Comparison of ENCODE assay signal across 16 cellular contexts in genomic region chr1:15749399-15750291, GRCh38. TPM values are rescaled to one million over a fixed set of nuclear protein-coding genes. Genes with fewer than 3 reads are reported as not detected.
DNase-seq lines count a peak whose midpoint lies in the region; ATAC-seq, FAIRE-seq and TF ChIP-seq lines count a peak whose summit lies in the region.
"Had no signal": no experiment of that assay in that cellular context is flagged by ENCODE, and none has a peak within 500 bp of the region (broad histone marks: within the 10 kb centered on the region; RNA-seq: fewer than 3 reads in every experiment).

No MANE protein-coding gene starts in this region.

- no peak overlapping the region for H3K4me3 Mint-ChIP-seq in HFFc6
- H3K4me3 Mint-ChIP-seq: CD14-positive monocyte; stimulated activated naive CD8-positive, alpha-beta T cell treated with anti-CD3 and anti-CD28 coated beads, Interleukin-15, Interleukin-2, amounts not matched to agents 100 ng/mL and 50 ng/mL, for 24 hours had no signal

- H3K79me2 ChIP-seq in K562 (ENCODE audit: control insufficient read depth, insufficient read depth, low read length) = no peaks in the 10 kb centered on the region
- H3K79me2 ChIP-seq: parathyroid adenoma had no signal

- H3K9me3 ChIP-seq in K562 (replicated peaks; ENCODE audit: control insufficient read depth, insufficient read depth, low read depth, low read length) (no peaks in the 10 kb centered on the region), kidney (ENCODE audit: control insufficient read depth in 1 of 2, low read length in 2 of 2) (no peaks in the 10 kb centered on the region), skeletal muscle satellite cell (replicated peaks; ENCODE audit: low read length) (no peaks in the 10 kb centered on the region)

- DNase-seq in HFFc6 (no peak), K562 (ENCODE audit: extremely low read depth in 1 of 4, low spot score in 3 of 4) (no peak), kidney (peak; percentile 89), nucleus accumbens (lab: John Stamatoyannopoulos, UW) (no peak)
- DNase-seq: activated T-cell treated with anti-CD3 and anti-CD28 coated beads for 4 hours; effector CD4-positive, alpha-beta T cell; glutamatergic neuron; NCI-H1694 treated with DMSO at 0.1 percent for 48 hours; NCI-H748 treated with DMSO at 0.1 percent for 48 hours had no signal

- H3K9me1 ChIP-seq in K562 (ENCODE audit: control insufficient read depth, insufficient read depth, low read length) = no peaks in the 10 kb centered on the region

- H3K27ac Mint-ChIP-seq in HFFc6 = peak overlapping the region; percentile 40
- H3K27ac Mint-ChIP-seq: stimulated activated naive CD8-positive, alpha-beta T cell treated with anti-CD3 and anti-CD28 coated beads, Interleukin-15, Interleukin-2, amounts not matched to agents 100 ng/mL and 50 ng/mL, for 24 hours had no signal

- peaks cover 7 to 29% of the 10 kb centered on the region in 2 experiments; a peak in 3 of 5 replicates for H3K27me3 ChIP-seq in K562 (ENCODE audit: control insufficient read depth in 2 of 2, insufficient read depth in 2 of 2, low read length in 2 of 2)
- no peaks in the 10 kb centered on the region for H3K27me3 ChIP-seq in skeletal muscle satellite cell (ENCODE audit: control insufficient read depth, insufficient read depth, low read length)

- H2AFZ ChIP-seq in K562 (ENCODE audit: low read depth, low read length) = no peak overlapping the region
- H2AFZ ChIP-seq: parathyroid adenoma had no signal

- ATAC-seq in K562 (peak; percentile 14; the same call in 2 of the 3 replicates), HG02884 (IDR thresholded peaks at IDR 0.05; ENCODE audit: unreplicated experiment) (no peak), HG02678 (IDR thresholded peaks at IDR 0.05; ENCODE audit: unreplicated experiment) (no peak)
- ATAC-seq in activated CD4-positive, CD25-positive, alpha-beta regulatory T cell treated with anti-CD3 and anti-CD28 coated beads, Interleukin-2, amount 50 U/mL, for 24 hours = no peak

- FAIRE-seq in K562 (lab: Jason Lieb, UNC) = no peak
- FAIRE-seq in kidney (lab: Jason Lieb, UNC) = no peak

- no peaks in the 10 kb centered on the region for H3K9me3 Mint-ChIP-seq in HFFc6
- H3K9me3 Mint-ChIP-seq: stimulated activated naive CD8-positive, alpha-beta T cell treated with anti-CD3 and anti-CD28 coated beads, Interleukin-15, Interleukin-2, amounts not matched to agents 100 ng/mL and 50 ng/mL, for 24 hours had no signal

- intact Hi-C loops in K562 (cut with micrococcal nuclease) (no loop called here), kidney (cut with DNase I) (no loop called here)

- H3K4me3 ChIP-seq in K562 (no peak overlapping the region), kidney (ENCODE audit: low read length in 2 of 2) (no peak overlapping the region), skeletal muscle satellite cell (ENCODE audit: low read length) (peak overlapping the region; percentile 17)

- no TSS peak for BruUV-seq in K562 (replicated peaks; lab: Mats Ljungman, UMichigan)

- peaks cover 2% of the 10 kb centered on the region for H3K27me3 Mint-ChIP-seq in HFFc6 (ENCODE audit: insufficient read depth)
- H3K27me3 Mint-ChIP-seq: stimulated activated naive CD8-positive, alpha-beta T cell treated with anti-CD3 and anti-CD28 coated beads, Interleukin-15, Interleukin-2, amounts not matched to agents 100 ng/mL and 50 ng/mL, for 24 hours had no signal

- in situ Hi-C loops in K562 (cut with MboI) = no loop called here

- H4K20me1 ChIP-seq in K562 (replicated peaks; ENCODE audit: control insufficient read depth, insufficient read depth, low read length) = 0 out of 2 replicates have a peak, but pooled peaks cover 4% of the 10 kb centered on the region

- H3K27ac ChIP-seq in K562 (ENCODE audit: extremely low read depth, low read depth, low read length) (no peak overlapping the region), kidney (ENCODE audit: low read depth in 2 of 2, low read length in 2 of 2) (no peak overlapping the region)
- H3K27ac ChIP-seq: parathyroid adenoma had no signal

- TF ChIP-seq CTCF in HFFc6 (IDR thresholded peaks at IDR 0.05) = no peak
- no peak for TF ChIP-seq CTCF in K562 (IDR thresholded peaks at IDR 0.05 in 2 of 3, conservative IDR thresholded peaks at IDR 0.05 in 1 of 3; ENCODE audit: insufficient read depth in 2 of 3, low read depth in 1 of 3, low read length in 3 of 3)
- TF ChIP-seq CTCF in kidney (IDR thresholded peaks at IDR 0.05; ENCODE audit: borderline replicate concordance, extremely low read depth, insufficient read depth) = no peak

- 8% methylated on average over 19 of the region's 19 CpGs for WGBS in K562 (ENCODE audit: insufficient coverage, low coverage, missing lambda C conversion rate)

- H3K4me1 ChIP-seq in K562 (replicated peaks in 1 of 2; ENCODE audit: control insufficient read depth in 2 of 2, insufficient read depth in 2 of 2, low read length in 2 of 2) = peaks cover 0 to 14% of the 10 kb centered on the region in 2 experiments; a peak in 2 of 5 replicates
- peaks cover 0 to 15% of the 10 kb centered on the region in 2 donors for H3K4me1 ChIP-seq in kidney (ENCODE audit: control insufficient read depth in 1 of 2, insufficient read depth in 1 of 2, low read depth in 1 of 2, low read length in 2 of 2)
- H3K4me1 ChIP-seq in skeletal muscle satellite cell (ENCODE audit: control insufficient read depth, insufficient read depth, low read length) = peaks cover 16% of the 10 kb centered on the region
- H3K4me1 ChIP-seq: parathyroid adenoma had no signal

- no peak overlapping the region for H3K4me2 ChIP-seq in K562 (ENCODE audit: insufficient read depth, low read length)
- peak overlapping the region; percentile 14 for H3K4me2 ChIP-seq in skeletal muscle satellite cell (ENCODE audit: low read length)

- H3K36me3 ChIP-seq in K562 (ENCODE audit: control insufficient read depth, insufficient read depth, low read length) (no peaks in the 10 kb centered on the region), kidney (ENCODE audit: control insufficient read depth in 1 of 2, insufficient read depth in 2 of 2, low read length in 2 of 2) (no peaks in the 10 kb centered on the region), skeletal muscle satellite cell (ENCODE audit: insufficient read depth, low read length) (no peaks in the 10 kb centered on the region)

- TF ChIP-seq POLR2A in K562 (conservative IDR thresholded peaks at IDR 0.05) = no peak

- TF ChIP-seq RAD21 in K562 (CRISPR knock-in tag; conservative IDR thresholded peaks at IDR 0.05 in 1 of 2, IDR thresholded peaks at IDR 0.05 in 1 of 2) = no peak

- TF ChIP-seq EP300 in K562 (IDR thresholded peaks at IDR 0.05; ENCODE audit: low read length) = no peak

- CTCF ChIA-PET in K562 (lab: Yijun Ruan, JAX; ENCODE audit: low intra/inter-chr PET ratio) = no interaction called here

- peaks cover 17% of the 10 kb centered on the region for H3K4me1 Mint-ChIP-seq in HFFc6 (ENCODE audit: low read depth)
- H3K4me1 Mint-ChIP-seq: CD14-positive monocyte had no signal

- POLR2A ChIA-PET in K562 (lab: Yijun Ruan, JAX) = interaction anchor here (0.6 to 1.9 kb wide), 2 partner anchors 12 to 1181 kb away, joined by 3 to 8 read pairs; no protein-coding TSS in a partner anchor

- H3K9ac ChIP-seq in K562 (ENCODE audit: insufficient read depth in 1 of 2, low read depth in 2 of 2, low read length in 2 of 2) = peak overlapping the region in 1 of 2 experiments; percentile 49; a peak in 2 of 4 replicates
- H3K9ac ChIP-seq in kidney (ENCODE audit: low read length in 2 of 2) = no peak overlapping the region
- H3K9ac ChIP-seq in skeletal muscle satellite cell (ENCODE audit: low read depth, low read length) = peak overlapping the region; percentile 16
- H3K9ac ChIP-seq: parathyroid adenoma had no signal

- H3K36me3 Mint-ChIP-seq in HFFc6 (ENCODE audit: low read depth) = no peaks in the 10 kb centered on the region
- H3K36me3 Mint-ChIP-seq: CD14-positive monocyte had no signal

RNA-seq across cellular contexts. Expression of gene TMEM82, which starts 7.3 kb away (rescaled TPM):
- not detected for total RNA-seq in HFFc6 (2021; fragmentation: NEBNext Ultra II Directional; extraction: Animal tissue kit (Norgen Biotek cat#: 25700))
- total RNA-seq in K562 (2011; cell fraction: chromatin; rRNA removed; ENCODE audit: low replicate concordance) = not detected in 2 replicates
- not detected in 2 replicates for total RNA-seq in K562 (2011; cell fraction: nucleolus; rRNA removed)
- total RNA-seq in K562 (2011; cell fraction: nucleoplasm; rRNA removed) = not detected in 2 replicates
- total RNA-seq in K562 (2014; rRNA removed) = not detected in 2 replicates
- total RNA-seq in K562 (2014; rRNA removed; fragmentation: Illumina TruSeq; extraction: Trizol) = not detected in 2 replicates
- total RNA-seq in K562 (2015; rRNA removed; fragmentation: Illumina TruSeq; extraction: Trizol) = not detected in 2 replicates
- not detected in 2 replicates for total RNA-seq in K562 (2021)
- polyA plus RNA-seq in K562 (2011; rRNA removed) = not detected in 2 replicates
- polyA plus RNA-seq in K562 (2011; cell fraction: cytosol; rRNA removed) = not detected in 2 replicates
- polyA plus RNA-seq in K562 (2011; cell fraction: nucleus; rRNA removed) = not detected in 2 replicates
- polyA plus RNA-seq in K562 (2012) = not detected in 2 replicates
- polyA plus RNA-seq in K562 (2014; fragmentation: Illumina TruSeq; extraction: Trizol) = not detected in 2 replicates
- not detected for polyA plus RNA-seq in K562 (2014; fragmentation: Nextera tagmentation; extraction: Ambion mirVana)
- not detected in 2 replicates for polyA plus RNA-seq in K562 (2014; rRNA removed)
- polyA minus RNA-seq in K562 (2011; rRNA and poly(A)+ RNA removed) = not detected in 2 replicates
- polyA minus RNA-seq in K562 (2011; cell fraction: cytosol; rRNA and poly(A)+ RNA removed) = not detected in 2 replicates
- not detected in 2 replicates for polyA minus RNA-seq in K562 (2011; cell fraction: nucleus; rRNA and poly(A)+ RNA removed)
- 2.0 TPM for total RNA-seq in kidney
- polyA plus RNA-seq in kidney (ENCODE audit: insufficient read depth, low read depth, low replicate concordance) = 25.4 TPM
- total RNA-seq in skeletal muscle satellite cell (2012; rRNA removed) = not detected in 2 replicates
- polyA plus RNA-seq: CD14-positive monocyte had no signal

RNA-seq across cellular contexts. Expression of gene FBLIM1, which starts 8.9 kb away (rescaled TPM):
- total RNA-seq in HFFc6 (2021; fragmentation: NEBNext Ultra II Directional; extraction: Animal tissue kit (Norgen Biotek cat#: 25700)) = 100 to 1,000 TPM in 4 of 6 experiments, 10 to 100 TPM in 2; 98.4 to 127 (median 110) TPM
- 0.16 TPM in 1 of 2 replicates, not detected in the other for total RNA-seq in K562 (2011; cell fraction: chromatin; rRNA removed; ENCODE audit: low replicate concordance)
- total RNA-seq in K562 (2011; cell fraction: nucleolus; rRNA removed) = 0.50 TPM in 1 of 2 replicates, not detected in the other
- total RNA-seq in K562 (2011; cell fraction: nucleoplasm; rRNA removed) = 0.31 TPM in 1 of 2 replicates, not detected in the other
- 0.04 TPM in 1 of 2 replicates, not detected in the other for total RNA-seq in K562 (2014; rRNA removed)
- total RNA-seq in K562 (2014; rRNA removed; fragmentation: Illumina TruSeq; extraction: Trizol) = not detected in 2 replicates
- not detected in 2 replicates for total RNA-seq in K562 (2015; rRNA removed; fragmentation: Illumina TruSeq; extraction: Trizol)
- 0.18 and 0.24 TPM in 2 replicates for total RNA-seq in K562 (2021)
- 0.14 and 0.43 TPM in 2 replicates for polyA plus RNA-seq in K562 (2011; rRNA removed)
- 0.09 and 0.63 TPM in 2 replicates for polyA plus RNA-seq in K562 (2011; cell fraction: cytosol; rRNA removed)
- polyA plus RNA-seq in K562 (2011; cell fraction: nucleus; rRNA removed) = 0.10 and 0.20 TPM in 2 replicates
- polyA plus RNA-seq in K562 (2012) = 0.04 and 0.48 TPM in 2 replicates
- not detected in 2 replicates for polyA plus RNA-seq in K562 (2014; fragmentation: Illumina TruSeq; extraction: Trizol)
- not detected for polyA plus RNA-seq in K562 (2014; fragmentation: Nextera tagmentation; extraction: Ambion mirVana)
- not detected in 2 replicates for polyA plus RNA-seq in K562 (2014; rRNA removed)
- polyA minus RNA-seq in K562 (2011; rRNA and poly(A)+ RNA removed) = 0.11 and 0.27 TPM in 2 replicates
- not detected in 2 replicates for polyA minus RNA-seq in K562 (2011; cell fraction: cytosol; rRNA and poly(A)+ RNA removed)
- polyA minus RNA-seq in K562 (2011; cell fraction: nucleus; rRNA and poly(A)+ RNA removed) = 0.56 TPM in 1 of 2 replicates, not detected in the other
- 89.3 TPM for total RNA-seq in kidney
- 16.6 TPM for polyA plus RNA-seq in kidney (ENCODE audit: insufficient read depth, low read depth, low replicate concordance)
- 13.1 and 13.9 TPM in 2 replicates for total RNA-seq in skeletal muscle satellite cell (2012; rRNA removed)
- polyA plus RNA-seq: CD14-positive monocyte had no signal

RNA-seq across cellular contexts. Expression of gene SLC25A34, which starts 13.6 kb away (rescaled TPM):
- total RNA-seq in HFFc6 (2021; fragmentation: NEBNext Ultra II Directional; extraction: Animal tissue kit (Norgen Biotek cat#: 25700)) = under 1 TPM; 0.26 to 0.68 (median 0.43) TPM
- total RNA-seq in K562 (2011; cell fraction: chromatin; rRNA removed; ENCODE audit: low replicate concordance) = 0.86 and 1.9 TPM in 2 replicates
- total RNA-seq in K562 (2011; cell fraction: nucleolus; rRNA removed) = 1.1 and 1.8 TPM in 2 replicates
- 1.1 and 1.6 TPM in 2 replicates for total RNA-seq in K562 (2011; cell fraction: nucleoplasm; rRNA removed)
- total RNA-seq in K562 (2014; rRNA removed) (0.41 and 0.78 TPM in 2 replicates), K562 (2014; rRNA removed; fragmentation: Illumina TruSeq; extraction: Trizol) (0.06 and 0.11 TPM in 2 replicates), K562 (2015; rRNA removed; fragmentation: Illumina TruSeq; extraction: Trizol) (0.26 and 0.43 TPM in 2 replicates), K562 (2021) (0.13 and 0.16 TPM in 2 replicates), kidney (1.5 TPM)
- polyA plus RNA-seq in K562 (2011; rRNA removed) (0.24 and 0.31 TPM in 2 replicates), K562 (2014; fragmentation: Illumina TruSeq; extraction: Trizol) (0.16 and 0.21 TPM in 2 replicates), K562 (2014; fragmentation: Nextera tagmentation; extraction: Ambion mirVana) (under 1 TPM; 0.01 to 0.03 TPM), K562 (2014; rRNA removed) (0.22 and 0.57 TPM in 2 replicates), kidney (ENCODE audit: insufficient read depth, low read depth, low replicate concordance) (12.2 TPM)
- 0.18 and 0.34 TPM in 2 replicates for polyA plus RNA-seq in K562 (2011; cell fraction: cytosol; rRNA removed)
- polyA plus RNA-seq in K562 (2011; cell fraction: nucleus; rRNA removed) = 0.94 and 1.9 TPM in 2 replicates
- polyA plus RNA-seq in K562 (2012) = 0.25 and 0.55 TPM in 2 replicates
- polyA minus RNA-seq in K562 (2011; rRNA and poly(A)+ RNA removed) = 0.12 and 0.35 TPM in 2 replicates
- polyA minus RNA-seq in K562 (2011; cell fraction: cytosol; rRNA and poly(A)+ RNA removed) = not detected in 2 replicates
- polyA minus RNA-seq in K562 (2011; cell fraction: nucleus; rRNA and poly(A)+ RNA removed) = 0.40 and 0.78 TPM in 2 replicates
- total RNA-seq in skeletal muscle satellite cell (2012; rRNA removed) = 0.44 and 1.5 TPM in 2 replicates

RNA-seq across cellular contexts. Expression of gene UQCRHL, which starts 57.8 kb away (rescaled TPM):
- total RNA-seq in HFFc6 (2021; fragmentation: NEBNext Ultra II Directional; extraction: Animal tissue kit (Norgen Biotek cat#: 25700)) = 1 to 10 TPM in 5 of 6 experiments, under 1 TPM in 1; 0.75 to 1.8 (median 1.5) TPM
- 2.3 and 3.2 TPM in 2 replicates for total RNA-seq in K562 (2011; cell fraction: chromatin; rRNA removed; ENCODE audit: low replicate concordance)
- total RNA-seq in K562 (2011; cell fraction: nucleolus; rRNA removed) = 2.8 TPM in 2 replicates
- 4.1 and 4.2 TPM in 2 replicates for total RNA-seq in K562 (2011; cell fraction: nucleoplasm; rRNA removed)
- 40.7 and 76.9 TPM in 2 replicates for total RNA-seq in K562 (2014; rRNA removed)
- total RNA-seq in K562 (2014; rRNA removed; fragmentation: Illumina TruSeq; extraction: Trizol) = 41.3 and 45.7 TPM in 2 replicates
- 19.4 and 21.8 TPM in 2 replicates for total RNA-seq in K562 (2015; rRNA removed; fragmentation: Illumina TruSeq; extraction: Trizol)
- 5.1 and 5.9 TPM in 2 replicates for total RNA-seq in K562 (2021)
- 26.3 and 27.6 TPM in 2 replicates for polyA plus RNA-seq in K562 (2011; rRNA removed)
- polyA plus RNA-seq in K562 (2011; cell fraction: cytosol; rRNA removed) = 3.9 and 8.7 TPM in 2 replicates
- 2.2 and 6.0 TPM in 2 replicates for polyA plus RNA-seq in K562 (2011; cell fraction: nucleus; rRNA removed)
- polyA plus RNA-seq in K562 (2012) = 9.1 and 25.6 TPM in 2 replicates
- 17.6 and 18.9 TPM in 2 replicates for polyA plus RNA-seq in K562 (2014; fragmentation: Illumina TruSeq; extraction: Trizol)
- polyA plus RNA-seq in K562 (2014; fragmentation: Nextera tagmentation; extraction: Ambion mirVana) = 10 to 100 TPM; 20.4 to 25.8 TPM
- 13.2 and 27.2 TPM in 2 replicates for polyA plus RNA-seq in K562 (2014; rRNA removed)
- polyA minus RNA-seq in K562 (2011; rRNA and poly(A)+ RNA removed) = 6.5 and 7.8 TPM in 2 replicates
- polyA minus RNA-seq in K562 (2011; cell fraction: cytosol; rRNA and poly(A)+ RNA removed) = 9.1 and 15.2 TPM in 2 replicates
- 0.67 and 3.4 TPM in 2 replicates for polyA minus RNA-seq in K562 (2011; cell fraction: nucleus; rRNA and poly(A)+ RNA removed)
- 0.91 TPM for total RNA-seq in kidney
- 11.8 TPM for polyA plus RNA-seq in kidney (ENCODE audit: insufficient read depth, low read depth, low replicate concordance)
- 1.0 and 1.1 TPM in 2 replicates for total RNA-seq in skeletal muscle satellite cell (2012; rRNA removed)

Comparison
In these comparisons a context has a peak if more than half of its experiments do, and no peak if none do; other contexts are left out.
1. RNA of gene FBLIM1, which starts 8.9 kb away (total RNA-seq): 98.4 to 127 TPM in HFFc6 and 89.3 TPM in kidney (single experiment); 0.04 to 0.50 TPM in K562; every median in the first group is over 10 times any median in the second.